In genomic region chr4:47383829-47384427, GRCh38 we compare ENCODE assay signal across 9 cellular contexts.
DNase-seq lines count a peak whose midpoint lies in the region; FAIRE-seq and TF ChIP-seq lines count a peak whose summit lies in the region.
"Had no signal": no experiment of that assay in that cellular context is flagged by ENCODE, and none has a peak within 500 bp of the region (broad histone marks: within the 10 kb centered on the region; RNA-seq: fewer than 3 reads in every experiment).

No MANE protein-coding gene starts in this region.

- DNase-seq in GM12865 (ENCODE audit: low read depth) (peak; percentile 23), NCI-H1417 treated with DMSO at 0.1 percent for 48 hours (lab: John Stamatoyannopoulos, UW) (peak; percentile 38), astrocyte of the spinal cord (ENCODE audit: low read depth, low spot score) (peak; percentile 55), left kidney (ENCODE audit: low read depth, low spot score) (peak; percentile 58), GM12891 (ENCODE audit: insufficient read length, low spot score) (no peak), prostate gland (ENCODE audit: low spot score) (no peak)
- no peak for DNase-seq in activated T-helper 1 cell treated with anti-CD3 and anti-CD28 coated beads, Interleukin-12 subunit alpha, Interleukin-12 subunit beta, Interleukin-2, Interleukin-4 antibody, amounts not matched to agents 30 ng/mL and 10 ng/mL and 1 ng/mL, durations not matched to agents 14 hours and 24 hours and 36 hours (ENCODE audit: low spot score)

- H3K4me1 Mint-ChIP-seq in activated T-helper 1 cell treated with anti-CD3 and anti-CD28 coated beads, Interleukin-12 subunit alpha, Interleukin-12 subunit beta, Interleukin-2, Interleukin-4 antibody, amounts not matched to agents 30 ng/mL and 10 ng/mL and 1 ng/mL, durations not matched to agents 14 hours and 24 hours and 36 hours (ENCODE audit: low read depth) = no peaks in the 10 kb centered on the region

- H3K27ac Mint-ChIP-seq in activated T-helper 1 cell treated with anti-CD3 and anti-CD28 coated beads, Interleukin-12 subunit alpha, Interleukin-12 subunit beta, Interleukin-2, Interleukin-4 antibody, amounts not matched to agents 30 ng/mL and 10 ng/mL and 1 ng/mL, durations not matched to agents 14 hours and 24 hours and 36 hours = no peak overlapping the region
- H3K27ac Mint-ChIP-seq: dendritic cell treated with granulocyte-macrophage colony-stimulating factor and Interleukin-4, amounts not matched to agents 40 ng/mL and 50 ng/mL, for 4 days had no signal

- H3K27ac ChIP-seq in prostate gland = no peak overlapping the region

- peaks cover 2% of the 10 kb centered on the region for H3K27me3 Mint-ChIP-seq in activated T-helper 1 cell treated with anti-CD3 and anti-CD28 coated beads, Interleukin-12 subunit alpha, Interleukin-12 subunit beta, Interleukin-2, Interleukin-4 antibody, amounts not matched to agents 30 ng/mL and 10 ng/mL and 1 ng/mL, durations not matched to agents 14 hours and 24 hours and 36 hours (ENCODE audit: insufficient read depth)
- H3K27me3 Mint-ChIP-seq: dendritic cell treated with granulocyte-macrophage colony-stimulating factor and Interleukin-4, amounts not matched to agents 40 ng/mL and 50 ng/mL, for 4 days had no signal

- no peaks in the 10 kb centered on the region for H3K36me3 ChIP-seq in prostate gland

- no peak overlapping the region for H3K4me3 Mint-ChIP-seq in activated T-helper 1 cell treated with anti-CD3 and anti-CD28 coated beads, Interleukin-12 subunit alpha, Interleukin-12 subunit beta, Interleukin-2, Interleukin-4 antibody, amounts not matched to agents 30 ng/mL and 10 ng/mL and 1 ng/mL, durations not matched to agents 14 hours and 24 hours and 36 hours
- H3K4me3 Mint-ChIP-seq: dendritic cell treated with granulocyte-macrophage colony-stimulating factor and Interleukin-4, amounts not matched to agents 40 ng/mL and 50 ng/mL, for 4 days had no signal

- H3K36me3 Mint-ChIP-seq in activated T-helper 1 cell treated with anti-CD3 and anti-CD28 coated beads, Interleukin-12 subunit alpha, Interleukin-12 subunit beta, Interleukin-2, Interleukin-4 antibody, amounts not matched to agents 30 ng/mL and 10 ng/mL and 1 ng/mL, durations not matched to agents 14 hours and 24 hours and 36 hours (ENCODE audit: low read depth) = no peaks in the 10 kb centered on the region

- 1% methylated on average over 4 of the region's 4 CpGs for WGBS in prostate gland

- no peaks in the 10 kb centered on the region for H3K4me1 ChIP-seq in prostate gland (replicated peaks)

- peak; percentile 37 for TF ChIP-seq CTCF in GM12865 (IDR thresholded peaks at IDR 0.05; ENCODE audit: insufficient read depth, low read depth, low read length, missing control alignments)
- TF ChIP-seq CTCF in astrocyte of the spinal cord (IDR thresholded peaks at IDR 0.05; ENCODE audit: low read depth, low read length) = peak; percentile 30
- peak in 2 of 4 experiments; percentile 39 to 42 for TF ChIP-seq CTCF in prostate gland (IDR thresholded peaks at IDR 0.05)

- H3K9me3 Mint-ChIP-seq in activated T-helper 1 cell treated with anti-CD3 and anti-CD28 coated beads, Interleukin-12 subunit alpha, Interleukin-12 subunit beta, Interleukin-2, Interleukin-4 antibody, amounts not matched to agents 30 ng/mL and 10 ng/mL and 1 ng/mL, durations not matched to agents 14 hours and 24 hours and 36 hours = no peaks in the 10 kb centered on the region
- H3K9me3 Mint-ChIP-seq: dendritic cell treated with granulocyte-macrophage colony-stimulating factor and Interleukin-4, amounts not matched to agents 40 ng/mL and 50 ng/mL, for 4 days had no signal

- TF ChIP-seq POLR2A in GM12891 (IDR thresholded peaks at IDR 0.05; ENCODE audit: low read depth, low read length) = no peak
- TF ChIP-seq POLR2A in prostate gland (IDR thresholded peaks at IDR 0.05) = no peak

- FAIRE-seq in A204.1 (lab: Jason Lieb, UNC) (peak; percentile 99), GM12891 (lab: Jason Lieb, UNC) (no peak)

- H3K27me3 ChIP-seq in prostate gland (replicated peaks; ENCODE audit: insufficient read depth) = no peaks in the 10 kb centered on the region

- intact Hi-C loops in prostate gland (cut with DNase I) = loop anchor here (10.0 kb wide), 1 partner anchor 539 kb away; no protein-coding TSS in a partner anchor
- intact Hi-C loops in activated T-helper 1 cell treated with anti-CD3 and anti-CD28 coated beads, Interleukin-12 subunit alpha, Interleukin-12 subunit beta, Interleukin-2, Interleukin-4 antibody, amounts not matched to agents 30 ng/mL and 10 ng/mL and 1 ng/mL, durations not matched to agents 14 hours and 24 hours and 36 hours (cut with micrococcal nuclease) = loop anchor here (1.0 to 5.0 kb wide), 3 partner anchors 261 to 540 kb away; no protein-coding TSS in a partner anchor

- no peaks in the 10 kb centered on the region for H3K9me3 ChIP-seq in prostate gland

- H3K4me3 ChIP-seq in GM12865 (ENCODE audit: low read depth, low read length) (no peak overlapping the region), astrocyte of the spinal cord (ENCODE audit: low read depth, low read length) (no peak overlapping the region), prostate gland (no peak overlapping the region)

- in situ Hi-C loops in astrocyte of the spinal cord (cut with HindIII; ENCODE audit: low sequenced_read_pairs) = no loop called here

TF ChIP-seq in GM12891, 5 proteins besides CTCF, POLR2A, EP300 and RAD21:
- no peak for TF ChIP-seq PAX5 (IDR thresholded peaks at IDR 0.05; ENCODE audit: insufficient read depth, low read length, severe bottlenecking)

Comparison
In these comparisons a context has a peak if more than half of its experiments do, and no peak if none do; other contexts are left out.
1. DNase-seq: peak in GM12865 (single experiment), NCI-H1417 treated with DMSO at 0.1 percent for 48 hours (single experiment), astrocyte of the spinal cord (single experiment) and left kidney (single experiment); none in GM12891 (single experiment), prostate gland (single experiment) and activated T-helper 1 cell treated with anti-CD3 and anti-CD28 coated beads, Interleukin-12 subunit alpha, Interleukin-12 subunit beta, Interleukin-2, Interleukin-4 antibody, amounts not matched to agents 30 ng/mL and 10 ng/mL and 1 ng/mL, durations not matched to agents 14 hours and 24 hours and 36 hours (single experiment).